In the genomic region with DNA sequence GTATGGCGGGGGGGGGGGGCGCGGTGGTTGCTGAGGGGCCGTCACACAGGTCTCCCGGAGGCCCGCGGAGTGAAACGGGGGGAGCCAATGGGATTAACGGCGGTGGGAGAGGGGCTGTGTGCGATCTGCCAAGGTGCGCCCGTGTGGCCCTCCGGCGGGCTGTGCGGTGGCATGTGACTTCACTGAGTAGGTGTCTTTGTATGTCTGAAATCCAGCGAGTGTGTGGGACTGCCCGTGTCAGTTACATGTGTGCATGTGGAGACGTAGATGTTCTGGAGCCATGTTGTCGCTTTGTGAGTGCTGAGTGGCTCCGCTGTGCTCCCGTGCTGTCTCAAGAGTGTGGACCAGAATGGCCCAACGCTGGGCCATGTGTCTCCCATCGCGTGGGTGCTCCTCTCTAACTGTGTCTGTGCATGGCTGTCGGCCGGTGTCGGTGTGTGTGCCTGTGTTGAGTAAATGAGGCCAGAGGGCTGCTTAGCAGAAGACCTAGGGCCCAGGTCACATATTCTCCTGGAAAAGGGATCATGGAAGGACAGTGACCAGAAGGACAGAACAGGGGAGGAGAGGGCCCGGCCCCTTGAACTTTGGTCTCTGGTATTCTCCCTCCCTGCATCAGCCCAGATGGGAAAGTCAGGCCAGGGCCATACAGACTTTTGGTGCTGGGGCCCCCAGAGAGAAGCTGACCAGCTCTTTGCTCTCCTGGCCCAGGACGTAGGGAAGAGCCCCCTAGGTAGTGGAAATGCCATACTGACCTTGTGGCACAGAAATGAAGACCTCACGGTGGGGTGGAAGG, we compare ENCODE assay signal across 1 cellular context.
TF ChIP-seq lines count a peak whose summit lies in the region.

No MANE protein-coding gene starts in this region.

TF ChIP-seq in K562, 482 proteins besides CTCF, POLR2A, EP300 and RAD21 (continued from another document):
- TF ChIP-seq, protein P1, sequence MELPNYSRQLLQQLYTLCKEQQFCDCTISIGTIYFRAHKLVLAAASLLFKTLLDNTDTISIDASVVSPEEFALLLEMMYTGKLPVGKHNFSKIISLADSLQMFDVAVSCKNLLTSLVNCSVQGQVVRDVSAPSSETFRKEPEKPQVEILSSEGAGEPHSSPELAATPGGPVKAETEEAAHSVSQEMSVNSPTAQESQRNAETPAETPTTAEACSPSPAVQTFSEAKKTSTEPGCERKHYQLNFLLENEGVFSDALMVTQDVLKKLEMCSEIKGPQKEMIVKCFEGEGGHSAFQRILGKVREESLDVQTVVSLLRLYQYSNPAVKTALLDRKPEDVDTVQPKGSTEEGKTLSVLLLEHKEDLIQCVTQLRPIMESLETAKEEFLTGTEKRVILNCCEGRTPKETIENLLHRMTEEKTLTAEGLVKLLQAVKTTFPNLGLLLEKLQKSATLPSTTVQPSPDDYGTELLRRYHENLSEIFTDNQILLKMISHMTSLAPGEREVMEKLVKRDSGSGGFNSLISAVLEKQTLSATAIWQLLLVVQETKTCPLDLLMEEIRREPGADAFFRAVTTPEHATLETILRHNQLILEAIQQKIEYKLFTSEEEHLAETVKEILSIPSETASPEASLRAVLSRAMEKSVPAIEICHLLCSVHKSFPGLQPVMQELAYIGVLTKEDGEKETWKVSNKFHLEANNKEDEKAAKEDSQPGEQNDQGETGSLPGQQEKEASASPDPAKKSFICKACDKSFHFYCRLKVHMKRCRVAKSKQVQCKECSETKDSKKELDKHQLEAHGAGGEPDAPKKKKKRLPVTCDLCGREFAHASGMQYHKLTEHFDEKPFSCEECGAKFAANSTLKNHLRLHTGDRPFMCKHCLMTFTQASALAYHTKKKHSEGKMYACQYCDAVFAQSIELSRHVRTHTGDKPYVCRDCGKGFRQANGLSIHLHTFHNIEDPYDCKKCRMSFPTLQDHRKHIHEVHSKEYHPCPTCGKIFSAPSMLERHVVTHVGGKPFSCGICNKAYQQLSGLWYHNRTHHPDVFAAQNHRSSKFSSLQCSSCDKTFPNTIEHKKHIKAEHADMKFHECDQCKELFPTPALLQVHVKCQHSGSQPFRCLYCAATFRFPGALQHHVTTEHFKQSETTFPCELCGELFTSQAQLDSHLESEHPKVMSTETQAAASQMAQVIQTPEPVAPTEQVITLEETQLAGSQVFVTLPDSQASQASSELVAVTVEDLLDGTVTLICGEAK (IDR thresholded peaks at IDR 0.05), result peak; percentile 12; the same call in 1 of the 2 replicates
- TF ChIP-seq, protein P1 (CRISPR knock-in tag; IDR thresholded peaks at IDR 0.05), result no peak
- peak in 1 of 2 experiments; percentile 21; a peak in 1 of 4 replicates for TF ChIP-seq FOXK2 (conservative IDR thresholded peaks at IDR 0.05 in 1 of 2, IDR thresholded peaks at IDR 0.05 in 1 of 2; ENCODE audit: low read depth in 2 of 2)
- peak; percentile 5; the same call in 1 of the 2 replicates for TF ChIP-seq PHF8 (IDR thresholded peaks at IDR 0.05; ENCODE audit: borderline replicate concordance, low read length)
- no peak for TF ChIP-seq COPS2 (conservative IDR thresholded peaks at IDR 0.05)
- 0 out of 4 replicates have a peak, but pooled peaks have one; percentile 27 to 39 for TF ChIP-seq MNT (conservative IDR thresholded peaks at IDR 0.05)
